In genomic region chr7:21367537-21367936, GRCh38 we compare ENCODE assay signal across 18 cellular contexts.
DNase-seq lines count a peak whose midpoint lies in the region; ATAC-seq and TF ChIP-seq lines count a peak whose summit lies in the region.
"Had no signal": no experiment of that assay in that cellular context is flagged by ENCODE, and none has a peak within 500 bp of the region (broad histone marks: within the 10 kb centered on the region; RNA-seq: fewer than 3 reads in every experiment).

No MANE protein-coding gene starts in this region.

- DNase-seq in NCI-H748 (lab: John Stamatoyannopoulos, UW; ENCODE audit: unreplicated experiment): peak; percentile 49
- no peak for DNase-seq in NCI-H748 treated with DMSO at 0.1 percent for 48 hours (lab: John Stamatoyannopoulos, UW)
- DNase-seq in Calu3: no peak
- DNase-seq in heart right ventricle: no peak
- no peak for DNase-seq in activated CD8-positive, alpha-beta memory T cell treated with anti-CD3 and anti-CD28 coated beads for 24 hours
- no peak for DNase-seq in kidney glomerular epithelial cell (lab: John Stamatoyannopoulos, UW)
- DNase-seq: CD4-positive, alpha-beta memory T cell; DMS 273 treated with DMSO at 0.1 percent for 48 hours; DMS79; GDM1; GOT3; H7; KG1 had no signal

- WGBS in heart right ventricle, 2 donors: 89 to 92% methylated on average over 10 of the region's 10 CpGs

- peak overlapping the region; percentile 0 for H3K27ac Mint-ChIP-seq in Calu3 (ENCODE audit: unreplicated experiment)
- H3K27ac Mint-ChIP-seq: B cell; CD14-positive monocyte; CD4-positive, alpha-beta memory T cell had no signal

- H3K27ac ChIP-seq in BLaER1 (no peak overlapping the region), VCaP (peak overlapping the region; percentile 71), heart right ventricle (no peak overlapping the region)

- H3K9me3 ChIP-seq in BLaER1 (no peaks in the 10 kb centered on the region), heart right ventricle (no peaks in the 10 kb centered on the region)

- H3K4me2 ChIP-seq in BLaER1: peak overlapping the region; percentile 21; the same call in 1 of the 2 replicates

- H3K36me3 Mint-ChIP-seq in Calu3 (ENCODE audit: insufficient read depth, unreplicated experiment): peaks cover 7% of the 10 kb centered on the region
- H3K36me3 Mint-ChIP-seq: CD14-positive monocyte; CD4-positive, alpha-beta memory T cell had no signal

- no peaks in the 10 kb centered on the region for H3K36me3 ChIP-seq in BLaER1
- H3K36me3 ChIP-seq in heart right ventricle: no peaks in the 10 kb centered on the region

- intact Hi-C loops in Calu3 (cut with micrococcal nuclease; ENCODE audit: unreplicated experiment): loop anchor here (5.0 to 10.0 kb wide), 3 partner anchors 105 to 200 kb away; no protein-coding TSS in a partner anchor
- intact Hi-C loops in heart right ventricle (cut with DNase I): no loop called here

- TF ChIP-seq CTCF in Calu3 (IDR thresholded peaks at IDR 0.05; ENCODE audit: unreplicated experiment) (no peak), VCaP (conservative IDR thresholded peaks at IDR 0.05) (no peak), heart right ventricle (IDR thresholded peaks at IDR 0.05) (no peak)

- ATAC-seq in heart right ventricle: no peak
- ATAC-seq: HCT116 had no signal

- no peak overlapping the region for H3K9ac ChIP-seq in BLaER1

- H3K27me3 ChIP-seq in BLaER1 (no peaks in the 10 kb centered on the region), heart right ventricle (peaks cover 0 to 6% (median 0%) of the 10 kb centered on the region in 7 donors)

- no peak overlapping the region for H3K4me3 Mint-ChIP-seq in Calu3 (ENCODE audit: low read depth, unreplicated experiment)
- H3K4me3 Mint-ChIP-seq: B cell, CD14-positive monocyte had no signal

- no peak overlapping the region for H3K4me3 ChIP-seq in BLaER1
- no peak overlapping the region for H3K4me3 ChIP-seq in heart right ventricle

- H3K9me3 Mint-ChIP-seq in Calu3 (ENCODE audit: low read depth, unreplicated experiment): peaks cover 2% of the 10 kb centered on the region

- H4K20me1 ChIP-seq in BLaER1: no peaks in the 10 kb centered on the region

- H3K4me1 Mint-ChIP-seq in Calu3 (ENCODE audit: low read depth, unreplicated experiment): peaks cover 48% of the 10 kb centered on the region

- H3K27me3 Mint-ChIP-seq in Calu3 (ENCODE audit: unreplicated experiment): no peaks in the 10 kb centered on the region
- H3K27me3 Mint-ChIP-seq: B cell had no signal

- CTCF ChIA-PET in Calu3 (lab: Charles Lee): no interaction called here

- peaks cover 6% of the 10 kb centered on the region; the same call in 1 of the 2 replicates for H3K4me1 ChIP-seq in BLaER1
- peaks cover 0 to 4% (median 0%) of the 10 kb centered on the region in 9 donors for H3K4me1 ChIP-seq in heart right ventricle

- BruUV-seq in Calu3 (replicated peaks; lab: Mats Ljungman, UMichigan): no TSS peak
